ENCODE assay signal across 25 cellular contexts in genomic region chr11:119793335-119793984, GRCh38.
DNase-seq lines count a peak whose midpoint lies in the region; ATAC-seq, FAIRE-seq and TF ChIP-seq lines count a peak whose summit lies in the region.
"Had no signal": no experiment of that assay in that cellular context is flagged by ENCODE, and none has a peak within 500 bp of the region (broad histone marks: within the 10 kb centered on the region; RNA-seq: fewer than 3 reads in every experiment).

No MANE protein-coding gene starts in this region.

- H4K8ac ChIP-seq in H1 (ENCODE audit: extremely low read depth, insufficient read depth, low read length) = no peak overlapping the region

- H4K91ac ChIP-seq in H1 (replicated peaks; ENCODE audit: insufficient read length, low read length) = no peak overlapping the region

- no peak overlapping the region for H3K23ac ChIP-seq in H1 (ENCODE audit: insufficient read length)

- H4K20me1 ChIP-seq in H1 (replicated peaks in 1 of 2; ENCODE audit: control insufficient read depth in 1 of 2, insufficient read depth in 2 of 2, low read length in 2 of 2) (peaks cover 0 to 3% of the 10 kb centered on the region in 2 experiments), osteoblast (ENCODE audit: insufficient read depth, low read length) (peaks cover 3% of the 10 kb centered on the region)

- no peak overlapping the region for H2BK120ac ChIP-seq in H1 (replicated peaks; ENCODE audit: low read depth, low read length)

- POLR2A ChIA-PET in H1 (lab: Charles Lee; ENCODE audit: partially characterized antibody) = interaction anchor here (1.1 to 2.2 kb wide), 2 partner anchors 10 to 170 kb away, joined by 3 to 6 read pairs; no protein-coding TSS in a partner anchor
- POLR2A ChIA-PET in HEK293T (lab: Yijun Ruan, JAX) = no interaction called here

- no peak overlapping the region for H3K56ac ChIP-seq in H1 (replicated peaks; ENCODE audit: insufficient read length, low read depth, low read length)

- H3K79me1 ChIP-seq in H1 (ENCODE audit: low read depth, low read length) = no peaks in the 10 kb centered on the region

- WGBS in H1 (ENCODE audit: extremely low coverage in 1 of 2, insufficient coverage in 1 of 2, insufficient read length in 1 of 2, insufficient replicate concordance in 2 of 2, low coverage in 1 of 2, low lambda C conversion rate in 2 of 2, missing lambda C conversion rate in 1 of 2), 2 experiments = 79% methylated on average over 10 of the region's 10 CpGs; no CpG with 5 or more reads in 1 of the 2 experiments

- no peak for TF ChIP-seq EP300 in H1 (IDR thresholded peaks at IDR 0.05; ENCODE audit: borderline replicate concordance in 1 of 2, low read depth in 2 of 2, low read length in 2 of 2)

- no peak overlapping the region for H3K4me2 ChIP-seq in H1 (ENCODE audit: insufficient read depth in 1 of 2, low read depth in 2 of 2, low read length in 2 of 2)
- no peak overlapping the region for H3K4me2 ChIP-seq in osteoblast (ENCODE audit: insufficient read depth, low read length)
- H3K4me2 ChIP-seq: KMS-11 had no signal

- H2AFZ ChIP-seq in H1 (ENCODE audit: low read length) (no peak overlapping the region), osteoblast (ENCODE audit: low read length) (no peak overlapping the region)

- no peak overlapping the region for H3K14ac ChIP-seq in H1 (ENCODE audit: insufficient read length)

- no peaks in the 10 kb centered on the region for H3K79me2 ChIP-seq in H1 (ENCODE audit: control insufficient read depth in 1 of 2, insufficient read depth in 2 of 2, low read length in 2 of 2)
- H3K79me2 ChIP-seq in osteoblast (ENCODE audit: insufficient read depth, low read length) = no peaks in the 10 kb centered on the region

- TF ChIP-seq CTCF in AG10803 (conservative IDR thresholded peaks at IDR 0.05; ENCODE audit: low read length) (no peak), H1 (IDR thresholded peaks at IDR 0.05; ENCODE audit: control extremely low read depth in 1 of 3, insufficient read depth in 1 of 3, low read depth in 1 of 3, low read length in 3 of 3) (peak in 2 of 3 experiments; percentile 5 to 12; a peak in 2 of 4 replicates), osteoblast (IDR thresholded peaks at IDR 0.05; ENCODE audit: extremely low read depth, low read depth, low read length) (no peak)

- peak; percentile 90 for DNase-seq in AG10803 (ENCODE audit: low read depth)
- peak; percentile 20 for DNase-seq in MG63
- DNase-seq in H1 (ENCODE audit: low read depth in 1 of 2, low spot score in 2 of 2) = no peak
- peak; percentile 90 for DNase-seq in osteoblast (ENCODE audit: insufficient read length, low spot score, missing footprints)
- no peak for DNase-seq in GM12892 (ENCODE audit: insufficient read length)
- no peak for DNase-seq in HEK293T (ENCODE audit: extremely low spot score)
- DNase-seq: activated CD4-positive, alpha-beta T cell treated with anti-CD3 and anti-CD28 coated beads, Interleukin-2, amount 10 ng/mL, durations not matched to agents 24 days and 14 days; activated naive CD4-positive, alpha-beta T cell; activated T-cell treated with anti-CD3 and anti-CD28 coated beads, Interleukin-2, amount 50 U/mL, for 48 hours; CD4-positive, CD25-positive, alpha-beta regulatory T cell; cortex of kidney; NCI-H1694 treated with DMSO at 0.1 percent for 48 hours; NCI-H2171 treated with DMSO at 0.1 percent for 48 hours; NCI-H526 treated with DMSO at 0.1 percent for 48 hours; psoas muscle; RPMI8226; T-helper 2 cell; uterus had no signal

- H3K27me3 ChIP-seq in MG63 (no peaks in the 10 kb centered on the region), H1 (replicated peaks in 1 of 4; ENCODE audit: control insufficient read depth in 3 of 4, extremely low read depth in 1 of 4, insufficient read depth in 3 of 4, low read length in 3 of 4) (peaks cover 2 to 55% (median 39%) of the 10 kb centered on the region in 4 experiments), osteoblast (ENCODE audit: insufficient read depth, low read length) (peaks cover 11% of the 10 kb centered on the region)
- H3K27me3 ChIP-seq: uterus had no signal

- no peak overlapping the region for H4K5ac ChIP-seq in H1 (ENCODE audit: insufficient read length, low read depth, low read length)

- H3K4me1 ChIP-seq in H1 (replicated peaks in 1 of 4; ENCODE audit: control insufficient read depth in 3 of 4, insufficient read depth in 4 of 4, low read length in 3 of 4) (peaks cover 18 to 58% (median 43%) of the 10 kb centered on the region in 4 experiments), osteoblast (ENCODE audit: insufficient read depth, low read length) (peaks cover 25% of the 10 kb centered on the region)
- H3K4me1 ChIP-seq: psoas muscle, uterus had no signal

- no peak overlapping the region for H3K4me3 ChIP-seq in AG10803 (ENCODE audit: low read length)
- H3K4me3 ChIP-seq in MG63 = no peak overlapping the region
- no peak overlapping the region for H3K4me3 ChIP-seq in H1 (ENCODE audit: extremely low read depth in 1 of 4, insufficient read depth in 2 of 4, low read depth in 3 of 4, low read length in 4 of 4)
- no peak overlapping the region for H3K4me3 ChIP-seq in osteoblast (ENCODE audit: insufficient read depth, low read length)
- H3K4me3 ChIP-seq: psoas muscle, SK-N-MC, uterus had no signal

- H3K27ac ChIP-seq in H1 (ENCODE audit: low read depth, low read length) (no peak overlapping the region), osteoblast (ENCODE audit: low read depth, low read length) (no peak overlapping the region)
- H3K27ac ChIP-seq: KMS-11, neutrophil, psoas muscle, SK-N-MC, uterus had no signal

- no peak overlapping the region; the same call in 1 of the 2 replicates for H2BK5ac ChIP-seq in H1 (ENCODE audit: low read depth, low read length)

- H3K9ac ChIP-seq in H1 (replicated peaks in 1 of 4; ENCODE audit: extremely low read depth in 1 of 4, low read depth in 3 of 4, low read length in 3 of 4) = no peak overlapping the region
- H3K9ac ChIP-seq: KMS-11 had no signal

- ATAC-seq in GM19397 (IDR thresholded peaks at IDR 0.05; ENCODE audit: unreplicated experiment) = no peak
- no peak for ATAC-seq in HG02610 (IDR thresholded peaks at IDR 0.05; ENCODE audit: unreplicated experiment)
- ATAC-seq: psoas muscle had no signal

- no peaks in the 10 kb centered on the region for H3K36me3 ChIP-seq in MG63
- H3K36me3 ChIP-seq in H1 (ENCODE audit: control insufficient read depth in 2 of 4, insufficient read depth in 4 of 4, low read length in 3 of 4) = no peaks in the 10 kb centered on the region
- H3K36me3 ChIP-seq in osteoblast (ENCODE audit: insufficient read depth, low read length) = no peaks in the 10 kb centered on the region
- H3K36me3 ChIP-seq: neutrophil, uterus had no signal

- H2BK15ac ChIP-seq in H1 (ENCODE audit: low read length) = no peak overlapping the region

- H3K9me3 ChIP-seq in MG63 (no peaks in the 10 kb centered on the region), H1 (ENCODE audit: insufficient read depth in 2 of 2, low read depth in 1 of 2, low read length in 1 of 2) (no peaks in the 10 kb centered on the region), osteoblast (ENCODE audit: low read depth, low read length) (no peaks in the 10 kb centered on the region)
- H3K9me3 ChIP-seq: neutrophil, psoas muscle, uterus had no signal

- no peak overlapping the region for H3K4ac ChIP-seq in H1 (replicated peaks; ENCODE audit: insufficient read length, low read depth, low read length)

- H3K18ac ChIP-seq in H1 (ENCODE audit: extremely low read depth, low read length) = no peak overlapping the region

- CTCF ChIA-PET in H1 (lab: Charles Lee; ENCODE audit: partially characterized antibody) (interaction anchor here (0.6 to 4.7 kb wide), 19 partner anchors 9 to 455 kb away, joined by 3 to 22 read pairs (median 4); no protein-coding TSS in a partner anchor), HEK293T (lab: Yijun Ruan, JAX) (interaction anchor here (0.8 kb wide), 1 partner anchor 13 kb away, joined by 4 read pairs; no protein-coding TSS in a partner anchor)

- no peak for TF ChIP-seq POLR2A in H1 (IDR thresholded peaks at IDR 0.05; ENCODE audit: control extremely low read depth in 1 of 2, low read depth in 2 of 2, low read length in 2 of 2)
- TF ChIP-seq POLR2A in GM12892 (IDR thresholded peaks at IDR 0.05; ENCODE audit: low read depth, low read length) = no peak

- FAIRE-seq in H1 (lab: Jason Lieb, UNC) = no peak
- FAIRE-seq in GM12892 (lab: Jason Lieb, UNC) = no peak
- FAIRE-seq: bronchial epithelial cell, D721Med had no signal

- H2BK20ac ChIP-seq in H1 (ENCODE audit: low read length) = no peak overlapping the region

- H2BK12ac ChIP-seq in H1 (ENCODE audit: low read depth, low read length) = no peak overlapping the region

- no peak overlapping the region for H2AK5ac ChIP-seq in H1 (ENCODE audit: low read depth, low read length)

- TF ChIP-seq RAD21 in H1 (IDR thresholded peaks at IDR 0.05 in 1 of 2, conservative IDR thresholded peaks at IDR 0.05 in 1 of 2; ENCODE audit: low read depth in 2 of 2, low read length in 2 of 2) = 0 out of 4 replicates have a peak, but pooled peaks of 1 of the 2 experiments have one; percentile 5

- H3K23me2 ChIP-seq in H1 (ENCODE audit: low read depth, low read length) = no peaks in the 10 kb centered on the region; the same call in 1 of the 2 replicates

TF ChIP-seq in H1, 55 proteins besides CTCF, POLR2A, EP300 and RAD21 (continues in another document):
- TF ChIP-seq CBX8 (IDR thresholded peaks at IDR 0.05; ENCODE audit: borderline replicate concordance, low read depth, low read length) (no peak), CHD1 (IDR thresholded peaks at IDR 0.05; ENCODE audit: low read depth, low read length) (no peak), KDM4A (IDR thresholded peaks at IDR 0.05; ENCODE audit: low read depth, low read length, severe bottlenecking) (no peak), YY1 (IDR thresholded peaks at IDR 0.05; ENCODE audit: low read depth, low read length) (no peak), CTBP2 (IDR thresholded peaks at IDR 0.05; ENCODE audit: borderline replicate concordance, insufficient read depth, insufficient read length, low read length) (no peak), TCF12 (IDR thresholded peaks at IDR 0.05; ENCODE audit: low read depth, low read length) (0 out of 2 replicates have a peak, but pooled peaks have one; percentile 36), RNF2 (IDR thresholded peaks at IDR 0.05; ENCODE audit: borderline replicate concordance, low read depth, low read length, missing control alignments, poor library complexity, severe bottlenecking) (no peak)

TF ChIP-seq in HEK293T, 16 proteins besides CTCF, POLR2A, EP300 and RAD21 (continues in another document):
- TF ChIP-seq CTBP1 (IDR thresholded peaks at IDR 0.05; ENCODE audit: borderline replicate concordance) = no peak
- TF ChIP-seq BHLHE40 (IDR thresholded peaks at IDR 0.05; ENCODE audit: borderline replicate concordance) = no peak
- TF ChIP-seq NFRKB (IDR thresholded peaks at IDR 0.05) = no peak
- TF ChIP-seq ZNF384 (IDR thresholded peaks at IDR 0.05) = no peak
- no peak for TF ChIP-seq FOXA1 (IDR thresholded peaks at IDR 0.05)
- TF ChIP-seq LEF1 (IDR thresholded peaks at IDR 0.05; ENCODE audit: borderline replicate concordance) = no peak

Comparison
In these comparisons a context has a peak if more than half of its experiments do, and no peak if none do; other contexts are left out.
1. DNase-seq: peak in AG10803 (single experiment), MG63 (single experiment) and osteoblast (single experiment); none in H1 (0 of 2), GM12892 (single experiment) and HEK293T (single experiment).
2. CTCF ChIP-seq: peak in H1 (2 of 3); none in AG10803 (single experiment) and osteoblast (single experiment).